1 cellular context compared by ENCODE assay signal in the genomic region with DNA sequence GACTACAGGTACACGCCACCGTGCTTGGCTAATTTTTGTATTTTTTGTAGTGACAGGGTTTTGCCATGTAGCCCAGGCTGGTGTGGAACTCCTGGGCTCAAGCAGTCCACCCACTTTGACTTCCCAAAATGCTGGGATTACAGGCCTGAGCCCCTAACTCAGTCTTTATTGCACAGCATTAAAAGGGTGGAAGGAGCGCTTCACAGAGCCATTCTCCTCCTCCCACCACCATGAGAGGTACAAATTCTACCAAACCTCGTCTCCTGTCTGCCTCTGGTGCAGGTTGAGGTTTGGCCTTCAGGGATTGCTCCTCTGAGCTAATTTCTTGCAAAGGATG.
TF ChIP-seq lines count a peak whose summit lies in the region.

No MANE protein-coding gene starts in this region.

TF ChIP-seq in IMR-90, 13 proteins besides CTCF, POLR2A, EP300 and RAD21 (continued from another document):
- TF ChIP-seq NFE2L2 (IDR thresholded peaks at IDR 0.05; ENCODE audit: low read depth, low read length), result no peak
- TF ChIP-seq, protein P1, sequence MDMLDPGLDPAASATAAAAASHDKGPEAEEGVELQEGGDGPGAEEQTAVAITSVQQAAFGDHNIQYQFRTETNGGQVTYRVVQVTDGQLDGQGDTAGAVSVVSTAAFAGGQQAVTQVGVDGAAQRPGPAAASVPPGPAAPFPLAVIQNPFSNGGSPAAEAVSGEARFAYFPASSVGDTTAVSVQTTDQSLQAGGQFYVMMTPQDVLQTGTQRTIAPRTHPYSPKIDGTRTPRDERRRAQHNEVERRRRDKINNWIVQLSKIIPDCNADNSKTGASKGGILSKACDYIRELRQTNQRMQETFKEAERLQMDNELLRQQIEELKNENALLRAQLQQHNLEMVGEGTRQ (IDR thresholded peaks at IDR 0.05; ENCODE audit: low read depth, low read length), result no peak
TF ChIP-seq in IMR-90: peak in this region for 0.
